ENCODE assay signal across 17 cellular contexts in the genomic region with DNA sequence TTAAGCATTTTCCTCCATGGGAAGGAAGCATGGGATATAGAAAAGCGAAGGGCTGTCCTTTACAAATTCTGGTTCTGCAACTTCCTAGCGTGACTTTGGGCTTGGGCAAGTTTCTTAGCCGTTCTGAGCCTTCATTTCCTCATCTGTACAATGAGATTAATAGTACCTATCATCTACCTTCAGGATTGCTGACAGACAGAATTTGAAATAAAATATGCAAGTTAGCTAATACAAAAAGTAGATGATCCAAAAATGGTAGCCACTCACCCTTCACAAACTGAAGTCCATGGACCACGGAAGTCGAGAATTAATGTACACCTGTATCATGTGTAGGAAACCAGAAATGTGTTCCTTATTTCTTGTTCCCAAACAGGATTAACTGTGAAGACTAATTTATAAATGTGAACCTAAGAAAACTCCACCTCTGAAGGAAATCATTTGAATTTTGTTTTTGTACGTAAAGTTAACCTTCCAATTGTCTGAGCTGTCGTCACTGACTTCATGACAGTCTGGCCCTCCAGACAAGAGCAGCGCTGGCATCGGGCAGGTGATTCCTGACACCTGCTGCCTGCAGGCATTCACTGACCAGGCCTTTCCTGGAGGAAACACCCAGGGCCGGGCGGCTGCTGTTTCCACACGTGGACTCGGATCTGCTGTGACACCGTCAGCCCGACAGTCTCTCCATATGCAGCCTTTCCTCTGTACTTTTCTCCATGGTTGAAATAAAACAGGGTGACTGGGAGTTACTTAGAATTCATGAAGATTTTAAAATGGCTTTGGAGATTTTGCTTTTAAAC.
DNase-seq lines count a peak whose midpoint lies in the region; ATAC-seq and TF ChIP-seq lines count a peak whose summit lies in the region.
"Had no signal": no experiment of that assay in that cellular context is flagged by ENCODE, and none has a peak within 500 bp of the region (broad histone marks: within the 10 kb centered on the region; RNA-seq: fewer than 3 reads in every experiment).

No MANE protein-coding gene starts in this region.

- H3K36me3 ChIP-seq in breast epithelium, result peaks cover 6% of the 10 kb centered on the region

- peak overlapping the region; percentile 76 to 85 for H3K27ac ChIP-seq in breast epithelium
- H3K27ac ChIP-seq: colonic mucosa, WERI-Rb-1 had no signal

- no peaks in the 10 kb centered on the region for H3K9me3 ChIP-seq in breast epithelium
- H3K9me3 ChIP-seq: colonic mucosa had no signal

- no peak overlapping the region for H3K4me3 Mint-ChIP-seq in stimulated activated naive CD8-positive, alpha-beta T cell treated with anti-CD3 and anti-CD28 coated beads, Interleukin-15, Interleukin-2, amounts not matched to agents 100 ng/mL and 50 ng/mL, for 24 hours
- H3K4me3 Mint-ChIP-seq in stimulated activated naive CD8-positive, alpha-beta T cell treated with anti-CD3 and anti-CD28 coated beads, Interleukin-15, amount 100 ng/mL, for 72 hours, result no peak overlapping the region
- H3K4me3 Mint-ChIP-seq: activated CD8-positive, alpha-beta T cell treated with anti-CD3 and anti-CD28 coated beads, Interleukin-2, amount 10 ng/mL, durations not matched to agents 7 days and 5 days; nephron; T-helper 1 cell treated with Interleukin-12 subunit alpha and Interleukin-12 subunit beta and Interleukin-4 antibody, amounts not matched to agents 30 μg/mL and 1 μg/mL, for 36 hours had no signal

- H3K4me3 ChIP-seq in breast epithelium, result no peak overlapping the region
- H3K4me3 ChIP-seq: colonic mucosa had no signal

- no peaks in the 10 kb centered on the region for H3K4me1 ChIP-seq in breast epithelium
- H3K4me1 ChIP-seq: colonic mucosa had no signal

- H3K27me3 Mint-ChIP-seq in stimulated activated naive CD8-positive, alpha-beta T cell treated with anti-CD3 and anti-CD28 coated beads, Interleukin-15, Interleukin-2, amounts not matched to agents 100 ng/mL and 50 ng/mL, for 24 hours, result no peaks in the 10 kb centered on the region
- no peaks in the 10 kb centered on the region for H3K27me3 Mint-ChIP-seq in stimulated activated naive CD8-positive, alpha-beta T cell treated with anti-CD3 and anti-CD28 coated beads, Interleukin-15, amount 100 ng/mL, for 72 hours

- ATAC-seq in stimulated activated naive CD8-positive, alpha-beta T cell treated with anti-CD3 and anti-CD28 coated beads, Interleukin-15, amount 100 ng/mL, for 72 hours, result no peak
- no peak for ATAC-seq in omental fat pad (ENCODE audit: low FRiP score)
- ATAC-seq in stimulated activated naive CD8-positive, alpha-beta T cell treated with anti-CD3 and anti-CD28 coated beads, Interleukin-15, Interleukin-2, amounts not matched to agents 100 U/mL and 50 U/mL, for 24 hours, result no peak
- ATAC-seq: activated CD8-positive, alpha-beta T cell treated with anti-CD3 and anti-CD28 coated beads, Interleukin-2, amount 10 ng/mL, durations not matched to agents 7 days and 5 days had no signal

- no peaks in the 10 kb centered on the region for H3K9me3 Mint-ChIP-seq in stimulated activated naive CD8-positive, alpha-beta T cell treated with anti-CD3 and anti-CD28 coated beads, Interleukin-15, Interleukin-2, amounts not matched to agents 100 ng/mL and 50 ng/mL, for 24 hours
- no peaks in the 10 kb centered on the region for H3K9me3 Mint-ChIP-seq in stimulated activated naive CD8-positive, alpha-beta T cell treated with anti-CD3 and anti-CD28 coated beads, Interleukin-15, amount 100 ng/mL, for 72 hours
- H3K9me3 Mint-ChIP-seq: nephron; T-helper 1 cell treated with Interleukin-12 subunit alpha and Interleukin-12 subunit beta and Interleukin-4 antibody, amounts not matched to agents 30 μg/mL and 1 μg/mL, for 36 hours had no signal

- peaks cover 52% of the 10 kb centered on the region for H3K36me3 Mint-ChIP-seq in stimulated activated naive CD8-positive, alpha-beta T cell treated with anti-CD3 and anti-CD28 coated beads, Interleukin-15, Interleukin-2, amounts not matched to agents 100 ng/mL and 50 ng/mL, for 24 hours (ENCODE audit: low read depth)

- TF ChIP-seq CTCF in breast epithelium (IDR thresholded peaks at IDR 0.05) (no peak), omental fat pad (IDR thresholded peaks at IDR 0.05) (no peak)

- intact Hi-C loops in breast epithelium (cut with DNase I; ENCODE audit: low total_unique reads), result no loop called here

- H3K4me1 Mint-ChIP-seq in stimulated activated naive CD8-positive, alpha-beta T cell treated with anti-CD3 and anti-CD28 coated beads, Interleukin-15, Interleukin-2, amounts not matched to agents 100 ng/mL and 50 ng/mL, for 24 hours (ENCODE audit: low read depth), result no peaks in the 10 kb centered on the region
- H3K4me1 Mint-ChIP-seq in stimulated activated naive CD8-positive, alpha-beta T cell treated with anti-CD3 and anti-CD28 coated beads, Interleukin-15, amount 100 ng/mL, for 72 hours, result peaks cover 1% of the 10 kb centered on the region
- H3K4me1 Mint-ChIP-seq: nephron had no signal

- H3K27me3 ChIP-seq in breast epithelium, result no peaks in the 10 kb centered on the region
- H3K27me3 ChIP-seq: colonic mucosa had no signal

- DNase-seq in stimulated activated naive CD8-positive, alpha-beta T cell treated with anti-CD3 and anti-CD28 coated beads, Interleukin-15, amount 100 ng/mL, for 72 hours, result no peak
- peak in 1 of 2 donors; percentile 38 for DNase-seq in breast epithelium (ENCODE audit: low spot score in 2 of 2)
- peak; percentile 78 for DNase-seq in mesenteric fat pad (ENCODE audit: low spot score)
- no peak for DNase-seq in NCI-H187 treated with DMSO at 0.1 percent for 48 hours (lab: John Stamatoyannopoulos, UW)
- no peak for DNase-seq in NCI-H226
- no peak for DNase-seq in omental fat pad (ENCODE audit: low spot score)
- no peak for DNase-seq in stimulated activated naive CD8-positive, alpha-beta T cell treated with anti-CD3 and anti-CD28 coated beads, Interleukin-15, Interleukin-2, amounts not matched to agents 100 U/mL and 50 U/mL, for 24 hours
- DNase-seq: activated CD8-positive, alpha-beta T cell treated with anti-CD3 and anti-CD28 coated beads, Interleukin-2, amount 10 ng/mL, durations not matched to agents 7 days and 5 days; colonic mucosa; NCI-H1436; NCI-H345; NK-92 treated with Interleukin-12 subunit alpha and Interleukin-12 subunit beta, amount 100 ng/mL, for 24 hours; SHP77; WERI-Rb-1 had no signal

- no peak for TF ChIP-seq POLR2A in breast epithelium (IDR thresholded peaks at IDR 0.05)

- peak overlapping the region; percentile 32 for H3K27ac Mint-ChIP-seq in stimulated activated naive CD8-positive, alpha-beta T cell treated with anti-CD3 and anti-CD28 coated beads, Interleukin-15, Interleukin-2, amounts not matched to agents 100 ng/mL and 50 ng/mL, for 24 hours
- H3K27ac Mint-ChIP-seq in stimulated activated naive CD8-positive, alpha-beta T cell treated with anti-CD3 and anti-CD28 coated beads, Interleukin-15, amount 100 ng/mL, for 72 hours, result peak overlapping the region in 1 of 2 donors; percentile 84
- H3K27ac Mint-ChIP-seq: nephron; T-helper 1 cell treated with Interleukin-12 subunit alpha and Interleukin-12 subunit beta and Interleukin-4 antibody, amounts not matched to agents 30 μg/mL and 1 μg/mL, for 36 hours had no signal
